20 cellular contexts compared by ENCODE assay signal in genomic region chr2:12949406-12949805, GRCh38.
DNase-seq lines count a peak whose midpoint lies in the region; ATAC-seq and TF ChIP-seq lines count a peak whose summit lies in the region.
"Had no signal": no experiment of that assay in that cellular context is flagged by ENCODE, and none has a peak within 500 bp of the region (broad histone marks: within the 10 kb centered on the region; RNA-seq: fewer than 3 reads in every experiment).

No MANE protein-coding gene starts in this region.

- H4K20me1 ChIP-seq in BLaER1 (no peaks in the 10 kb centered on the region), PC-3 (ENCODE audit: low read length) (no peaks in the 10 kb centered on the region)

- H3K9me2 ChIP-seq in PC-3 (replicated peaks; ENCODE audit: low read length) = no peaks in the 10 kb centered on the region

- peak overlapping the region; percentile 57 for H3K4me2 ChIP-seq in BLaER1
- no peak overlapping the region for H3K4me2 ChIP-seq in PC-3 (ENCODE audit: low read length)

- H3K27me3 Mint-ChIP-seq in CD8-positive, alpha-beta memory T cell = peaks cover 0 to 2% of the 10 kb centered on the region in 2 donors
- no peaks in the 10 kb centered on the region for H3K27me3 Mint-ChIP-seq in effector memory CD8-positive, alpha-beta T cell

- H3K4me3 Mint-ChIP-seq in CD8-positive, alpha-beta memory T cell = peak overlapping the region in 1 of 7 donors; percentile 14
- H3K4me3 Mint-ChIP-seq in effector memory CD8-positive, alpha-beta T cell = peak overlapping the region in 1 of 2 donors; percentile 19
- H3K4me3 Mint-ChIP-seq: B cell had no signal

- no peaks in the 10 kb centered on the region for H3K9me3 Mint-ChIP-seq in CD8-positive, alpha-beta memory T cell
- no peaks in the 10 kb centered on the region for H3K9me3 Mint-ChIP-seq in effector memory CD8-positive, alpha-beta T cell
- H3K9me3 Mint-ChIP-seq: CD4-positive, alpha-beta memory T cell had no signal

- peaks cover 16 to 35% (median 23%) of the 10 kb centered on the region in 3 donors for H3K4me1 Mint-ChIP-seq in CD8-positive, alpha-beta memory T cell
- H3K4me1 Mint-ChIP-seq in effector memory CD8-positive, alpha-beta T cell (ENCODE audit: low read depth in 2 of 2) = peaks cover 14 to 24% of the 10 kb centered on the region in 2 donors

- H3K4me1 ChIP-seq in BLaER1 (peaks cover 26% of the 10 kb centered on the region), PC-3 (ENCODE audit: insufficient read depth, low read length) (peaks cover 30% of the 10 kb centered on the region), A673 (ENCODE audit: insufficient read depth, low read length, poor library complexity, severe bottlenecking) (peaks cover 15% of the 10 kb centered on the region)
- peaks cover 10% of the 10 kb centered on the region for H3K4me1 ChIP-seq in CD8-positive, alpha-beta memory T cell (ENCODE audit: insufficient read depth, low read length)
- H3K4me1 ChIP-seq: Peyer's patch had no signal

- ATAC-seq in PC-3 (no peak), GM19452 (IDR thresholded peaks at IDR 0.05; ENCODE audit: unreplicated experiment) (no peak)
- peak; percentile 16 for ATAC-seq in effector memory CD8-positive, alpha-beta T cell (replicated peaks)
- ATAC-seq: HCT116, Right ventricle myocardium inferior had no signal

- H3K36me3 ChIP-seq in BLaER1 = no peaks in the 10 kb centered on the region
- H3K36me3 ChIP-seq in CD8-positive, alpha-beta memory T cell (ENCODE audit: insufficient read depth, low read length) = no peaks in the 10 kb centered on the region
- no peaks in the 10 kb centered on the region for H3K36me3 ChIP-seq in PC-3 (ENCODE audit: low read depth, low read length)
- H3K36me3 ChIP-seq in A673 (ENCODE audit: insufficient read depth, low read length, poor library complexity, severe bottlenecking) = no peaks in the 10 kb centered on the region
- H3K36me3 ChIP-seq: MG63, Peyer's patch had no signal

- H3K9me3 ChIP-seq in BLaER1 = no peaks in the 10 kb centered on the region
- H3K9me3 ChIP-seq in CD8-positive, alpha-beta memory T cell (ENCODE audit: low read length) = no peaks in the 10 kb centered on the region
- no peaks in the 10 kb centered on the region for H3K9me3 ChIP-seq in PC-3 (ENCODE audit: low read length)
- H3K9me3 ChIP-seq in A673 (ENCODE audit: low read depth, low read length, poor library complexity, severe bottlenecking) = no peaks in the 10 kb centered on the region
- H3K9me3 ChIP-seq: MG63, Peyer's patch had no signal

- intact Hi-C loops in PC-3 (cut with micrococcal nuclease) (no loop called here), A673 (cut with micrococcal nuclease; ENCODE audit: unreplicated experiment) (no loop called here)

- no peak for TF ChIP-seq CTCF in PC-3 (conservative IDR thresholded peaks at IDR 0.05; ENCODE audit: low read depth, low read length)
- TF ChIP-seq CTCF in A673 (conservative IDR thresholded peaks at IDR 0.05; ENCODE audit: low read depth, low read length) = no peak

- H3K9ac ChIP-seq in BLaER1 (no peak overlapping the region), PC-3 (ENCODE audit: low read length) (0 out of 2 replicates have a peak overlapping the region, but pooled peaks have one; percentile 5)
- H3K9ac ChIP-seq: GM23248 had no signal

- no peak for DNase-seq in CD8-positive, alpha-beta memory T cell
- DNase-seq in PC-3 (no peak), ACHN (no peak), A673 (ENCODE audit: low spot score) (no peak)
- no peak for DNase-seq in effector memory CD8-positive, alpha-beta T cell
- DNase-seq: CD4-positive, alpha-beta memory T cell; DMS79 treated with DMSO at 0.1 percent for 48 hours; GF-D8; GM23248; KG1; MG63; NCI-H1092; NCI-H146; NCI-H510A treated with DMSO at 0.1 percent for 48 hours; Peyer's patch had no signal

- CTCF ChIA-PET in CD8-positive, alpha-beta memory T cell (lab: Charles Lee) = interaction anchor here (1.1 to 4.6 kb wide), 3 partner anchors 11 to 231 kb away, joined by 3 to 22 read pairs (median 3); no protein-coding TSS in a partner anchor
- CTCF ChIA-PET in PC-3 (lab: Charles Lee) = no interaction called here
- CTCF ChIA-PET in A673 (lab: Charles Lee) = no interaction called here

- H3K27ac Mint-ChIP-seq in CD8-positive, alpha-beta memory T cell = peak overlapping the region in 7 of 8 donors; percentile 18 to 91 (median 72)
- H3K27ac Mint-ChIP-seq in effector memory CD8-positive, alpha-beta T cell = peak overlapping the region; percentile 5 to 95
- H3K27ac Mint-ChIP-seq: B cell had no signal

- POLR2A ChIA-PET in CD8-positive, alpha-beta memory T cell (lab: Charles Lee) = no interaction called here
- POLR2A ChIA-PET in PC-3 (lab: Charles Lee; ENCODE audit: unreplicated experiment) (no interaction called here), A673 (lab: Charles Lee; ENCODE audit: low non-redundant PET) (no interaction called here)

- no peaks in the 10 kb centered on the region for H3K79me2 ChIP-seq in PC-3 (ENCODE audit: low read length)

- no peak overlapping the region for H2AFZ ChIP-seq in PC-3 (ENCODE audit: low read length)
- H2AFZ ChIP-seq: GM23248 had no signal

- in situ Hi-C loops in ACHN (cut with HindIII; ENCODE audit: low pct_ligation_motif_present, low pct_unique_long_range_greater_than_20kb, low sequenced_read_pairs) = no loop called here

- no peaks in the 10 kb centered on the region for H3K27me3 ChIP-seq in BLaER1
- H3K27me3 ChIP-seq in CD8-positive, alpha-beta memory T cell (ENCODE audit: insufficient read depth, low read length, poor library complexity, severe bottlenecking) = no peaks in the 10 kb centered on the region
- no peaks in the 10 kb centered on the region for H3K27me3 ChIP-seq in PC-3 (ENCODE audit: low read length)
- H3K27me3 ChIP-seq in A673 (replicated peaks; ENCODE audit: insufficient read depth, low read depth, low read length, poor library complexity) = no peaks in the 10 kb centered on the region
- H3K27me3 ChIP-seq: MG63, Peyer's patch had no signal

- H3K36me3 Mint-ChIP-seq in CD8-positive, alpha-beta memory T cell = no peaks in the 10 kb centered on the region
- peaks cover 2% of the 10 kb centered on the region for H3K36me3 Mint-ChIP-seq in effector memory CD8-positive, alpha-beta T cell (ENCODE audit: insufficient read depth)
- H3K36me3 Mint-ChIP-seq: CD4-positive, alpha-beta memory T cell had no signal

- no peak overlapping the region for H3K4me3 ChIP-seq in BLaER1
- no peak overlapping the region for H3K4me3 ChIP-seq in CD8-positive, alpha-beta memory T cell (ENCODE audit: low read length)
- H3K4me3 ChIP-seq in PC-3 (ENCODE audit: low read length) = no peak overlapping the region
- H3K4me3 ChIP-seq in A673 (ENCODE audit: low read depth, low read length, poor library complexity, severe bottlenecking) = no peak overlapping the region
- H3K4me3 ChIP-seq: GM23248, MG63, Peyer's patch had no signal

- BruUV-seq in PC-3 (replicated peaks; lab: Mats Ljungman, UMichigan) (no TSS peak), A673 (replicated peaks; lab: Mats Ljungman, UMichigan) (no TSS peak)

- peak overlapping the region; percentile 41 for H3K27ac ChIP-seq in BLaER1
- no peak overlapping the region for H3K27ac ChIP-seq in CD8-positive, alpha-beta memory T cell (ENCODE audit: low read depth, low read length)
- H3K27ac ChIP-seq in PC-3 (ENCODE audit: low read length) = peak overlapping the region; percentile 42; the same call in 1 of the 2 replicates
- no peak overlapping the region for H3K27ac ChIP-seq in A673 (ENCODE audit: low read depth, low read length, poor library complexity, severe bottlenecking)
- H3K27ac ChIP-seq: GM23248 had no signal

- no peaks in the 10 kb centered on the region for H3F3A ChIP-seq in PC-3 (ENCODE audit: low read length, unreplicated experiment)

Comparison
In these comparisons a context has a peak if more than half of its experiments do, and no peak if none do; other contexts are left out.
1. H3K27ac ChIP-seq: peak in BLaER1 (single experiment) and PC-3 (single experiment); none in CD8-positive, alpha-beta memory T cell (single experiment) and A673 (single experiment).